In the genomic region with DNA sequence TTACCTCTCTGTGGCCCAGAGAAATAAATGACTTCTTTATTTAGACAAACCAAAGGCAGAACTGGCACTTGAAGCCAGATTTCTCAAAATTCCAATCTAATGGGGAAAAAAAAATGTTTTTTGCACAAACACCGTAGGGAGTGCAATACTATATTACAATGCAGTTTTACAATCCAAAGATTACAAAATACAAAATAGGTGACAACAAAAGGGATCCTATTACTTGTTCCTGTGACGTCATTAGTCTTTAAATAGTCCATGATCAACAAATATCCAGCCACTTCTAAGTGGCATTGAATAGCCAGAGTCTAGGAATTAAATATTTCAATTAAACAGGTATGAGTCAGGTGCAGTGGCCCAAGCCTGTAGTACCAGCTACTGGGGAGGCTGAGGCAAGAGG, we compare ENCODE assay signal across 8 cellular contexts. TPM values are rescaled to one million over a fixed set of nuclear protein-coding genes. Genes with fewer than 3 reads are reported as not detected.
DNase-seq lines count a peak whose midpoint lies in the region; ATAC-seq, FAIRE-seq and TF ChIP-seq lines count a peak whose summit lies in the region.
"Had no signal": no experiment of that assay in that cellular context is flagged by ENCODE, and none has a peak within 500 bp of the region (broad histone marks: within the 10 kb centered on the region; RNA-seq: fewer than 3 reads in every experiment).

No MANE protein-coding gene starts in this region.

- no peaks in the 10 kb centered on the region for H3K9me1 ChIP-seq in endothelial cell of umbilical vein (replicated peaks; ENCODE audit: control insufficient read depth, extremely low read depth, insufficient read depth, low read length)

- H2AFZ ChIP-seq in H9 (ENCODE audit: low read length) = no peak overlapping the region
- H2AFZ ChIP-seq in PC-3 (ENCODE audit: low read length) = peak overlapping the region; percentile 97; the same call in 1 of the 2 replicates
- peak overlapping the region; percentile 97 for H2AFZ ChIP-seq in endothelial cell of umbilical vein (ENCODE audit: low read depth, low read length)

- no peak for TF ChIP-seq EP300 in suprapubic skin (IDR thresholded peaks at IDR 0.05)

- 0 out of 2 replicates have a peak, but pooled peaks cover 3% of the 10 kb centered on the region for H3K79me2 ChIP-seq in H9 (ENCODE audit: insufficient read depth, low read length)
- peaks cover 18% of the 10 kb centered on the region for H3K79me2 ChIP-seq in PC-3 (ENCODE audit: low read length)
- H3K79me2 ChIP-seq in endothelial cell of umbilical vein (ENCODE audit: control insufficient read depth, insufficient read depth, low read length) = peaks cover 19% of the 10 kb centered on the region

- no peaks in the 10 kb centered on the region; a peak in 1 of 5 replicates for H3K9me3 Mint-ChIP-seq in H9

- no peak for ATAC-seq in PC-3
- ATAC-seq in gastrocnemius medialis = no peak
- no peak for ATAC-seq in aorta (ENCODE audit: low FRiP score)
- no peak for ATAC-seq in GM19463 (IDR thresholded peaks at IDR 0.05; ENCODE audit: unreplicated experiment)

- no peaks in the 10 kb centered on the region for H3K36me3 Mint-ChIP-seq in H9 (ENCODE audit: insufficient read depth in 1 of 3, low read depth in 3 of 3)

- no peak overlapping the region for H3K56ac ChIP-seq in H9 (ENCODE audit: insufficient read length, low read depth, low read length)

- TF ChIP-seq CTCF in H9 (conservative IDR thresholded peaks at IDR 0.05) = no peak
- no peak for TF ChIP-seq CTCF in PC-3 (conservative IDR thresholded peaks at IDR 0.05; ENCODE audit: low read depth, low read length)
- no peak for TF ChIP-seq CTCF in endothelial cell of umbilical vein (IDR thresholded peaks at IDR 0.05; ENCODE audit: extremely low read depth in 1 of 2, insufficient read depth in 1 of 2, low read depth in 1 of 2, low read length in 2 of 2)
- TF ChIP-seq CTCF in gastrocnemius medialis (IDR thresholded peaks at IDR 0.05 in 4 of 5, conservative IDR thresholded peaks at IDR 0.05 in 1 of 5) = no peak
- no peak for TF ChIP-seq CTCF in suprapubic skin (IDR thresholded peaks at IDR 0.05)

- no peak overlapping the region for H4K91ac ChIP-seq in H9 (ENCODE audit: insufficient read length, low read depth, low read length)

- H3K9me3 ChIP-seq in H9 (ENCODE audit: control insufficient read depth, low read depth, low read length) (no peaks in the 10 kb centered on the region), PC-3 (ENCODE audit: low read length) (no peaks in the 10 kb centered on the region), endothelial cell of umbilical vein (replicated peaks; ENCODE audit: control insufficient read depth, insufficient read depth, low read length) (no peaks in the 10 kb centered on the region), gastrocnemius medialis (no peaks in the 10 kb centered on the region), aorta (ENCODE audit: control insufficient read depth, low read length) (no peaks in the 10 kb centered on the region), suprapubic skin (no peaks in the 10 kb centered on the region)

- H2AK5ac ChIP-seq in H9 (ENCODE audit: insufficient read length, low read length) = no peak overlapping the region

- no peak overlapping the region for H3K18ac ChIP-seq in H9 (ENCODE audit: insufficient read length, low read depth, low read length)

- POLR2A ChIA-PET in PC-3 (lab: Charles Lee; ENCODE audit: unreplicated experiment) (no interaction called here), endothelial cell of umbilical vein (lab: Charles Lee) (interaction anchor here (1.6 kb wide), 1 partner anchor 39 kb away, joined by 6 read pairs; a partner anchor contains a TSS)

- no peak overlapping the region for H2BK20ac ChIP-seq in H9 (ENCODE audit: low read depth, low read length, poor library complexity, severe bottlenecking)

- peaks cover 14% of the 10 kb centered on the region for H3K23me2 ChIP-seq in H9 (ENCODE audit: insufficient read length, low read depth, low read length, poor library complexity, severe bottlenecking)

- H2BK15ac ChIP-seq in H9 (ENCODE audit: low read depth, low read length) = no peak overlapping the region

- intact Hi-C loops in PC-3 (cut with micrococcal nuclease) = no loop called here
- intact Hi-C loops in endothelial cell of umbilical vein (cut with micrococcal nuclease) = loop anchor here (5.0 kb wide), 1 partner anchor 40 kb away; a partner anchor contains a TSS
- intact Hi-C loops in gastrocnemius medialis (cut with DNase I; ENCODE audit: low total_unique reads) = loop anchor here (5.0 kb wide), 1 partner anchor 145 kb away; no protein-coding TSS in a partner anchor
- intact Hi-C loops in aorta (cut with DNase I) = loop anchor here (5.0 to 10.0 kb wide), 2 partner anchors 310 to 463 kb away; no protein-coding TSS in a partner anchor

- no peak overlapping the region for H4K5ac ChIP-seq in H9 (ENCODE audit: insufficient read length, low read depth, low read length)

- peaks cover 12% of the 10 kb centered on the region for H3K27me3 Mint-ChIP-seq in H9 (ENCODE audit: low read depth)

- H3K4ac ChIP-seq in H9 (ENCODE audit: low read depth, low read length) = no peak overlapping the region

- BruUV-seq in PC-3 (replicated peaks; lab: Mats Ljungman, UMichigan) (no TSS peak), endothelial cell of umbilical vein (replicated peaks; lab: Mats Ljungman, UMichigan) (no TSS peak)

- H3K4me3 ChIP-seq in PC-3 (ENCODE audit: low read length) (peak overlapping the region; percentile 80; the same call in 1 of the 2 replicates), endothelial cell of umbilical vein (replicated peaks in 1 of 3; ENCODE audit: insufficient read depth in 1 of 3, low read depth in 1 of 3, low read length in 3 of 3) (peak overlapping the region in 1 of 3 experiments; percentile 77), gastrocnemius medialis (no peak overlapping the region), aorta (ENCODE audit: low read length in 2 of 2) (no peak overlapping the region), suprapubic skin (no peak overlapping the region)

- peak overlapping the region; percentile 82 for H3K4me2 ChIP-seq in H9 (ENCODE audit: insufficient read depth, insufficient read length, low read length)
- H3K4me2 ChIP-seq in PC-3 (ENCODE audit: low read length) = peak overlapping the region; percentile 85
- H3K4me2 ChIP-seq in endothelial cell of umbilical vein (ENCODE audit: insufficient read depth, low read length) = peak overlapping the region; percentile 98

- H3K4me1 Mint-ChIP-seq in H9 = peaks cover 46 to 49% of the 10 kb centered on the region in 2 experiments

- H3F3A ChIP-seq in PC-3 (ENCODE audit: low read length, unreplicated experiment) = no peaks in the 10 kb centered on the region

- H3K4me1 ChIP-seq in H9 (ENCODE audit: insufficient read depth, low read length) = peaks cover 8% of the 10 kb centered on the region
- peaks cover 29% of the 10 kb centered on the region for H3K4me1 ChIP-seq in PC-3 (ENCODE audit: insufficient read depth, low read length)
- peaks cover 27% of the 10 kb centered on the region for H3K4me1 ChIP-seq in endothelial cell of umbilical vein (ENCODE audit: control insufficient read depth, extremely low read depth, insufficient read depth, low read length)
- peaks cover 19 to 31% of the 10 kb centered on the region in 2 donors for H3K4me1 ChIP-seq in gastrocnemius medialis
- H3K4me1 ChIP-seq in aorta (ENCODE audit: control insufficient read depth in 1 of 2, insufficient read depth in 2 of 2, low read length in 2 of 2) = no peaks in the 10 kb centered on the region
- peaks cover 36% of the 10 kb centered on the region for H3K4me1 ChIP-seq in suprapubic skin

- in situ Hi-C loops in gastrocnemius medialis (cut with MboI; ENCODE audit: low sequenced_read_pairs in 4 of 4) = loop anchor here (5.0 to 10.0 kb wide), 4 partner anchors 240 to 295 kb away; no protein-coding TSS in a partner anchor

- H4K8ac ChIP-seq in H9 (replicated peaks; ENCODE audit: insufficient read length, low read depth, low read length) = no peak overlapping the region

- no peak for TF ChIP-seq POLR2A in endothelial cell of umbilical vein (IDR thresholded peaks at IDR 0.05; ENCODE audit: low read depth, low read length)
- TF ChIP-seq POLR2A in gastrocnemius medialis (IDR thresholded peaks at IDR 0.05) = no peak
- no peak for TF ChIP-seq POLR2A in suprapubic skin (IDR thresholded peaks at IDR 0.05)

- FAIRE-seq in endothelial cell of umbilical vein (lab: Jason Lieb, UNC) = no peak

- no peaks in the 10 kb centered on the region for H3K79me1 ChIP-seq in H9 (ENCODE audit: insufficient read depth, low read depth, low read length, poor library complexity, severe bottlenecking)

- H3K27me3 ChIP-seq in H9 (ENCODE audit: insufficient read depth, low read length) (peaks cover 2% of the 10 kb centered on the region; the same call in 1 of the 2 replicates), PC-3 (ENCODE audit: low read length) (no peaks in the 10 kb centered on the region), endothelial cell of umbilical vein (ENCODE audit: control insufficient read depth in 2 of 2, insufficient read depth in 2 of 2, low read length in 2 of 2) (no peaks in the 10 kb centered on the region), gastrocnemius medialis (no peaks in the 10 kb centered on the region), aorta (ENCODE audit: control insufficient read depth in 1 of 2, insufficient read depth in 2 of 2, low read length in 1 of 2) (no peaks in the 10 kb centered on the region), suprapubic skin (no peaks in the 10 kb centered on the region)

- peak overlapping the region in 1 of 2 experiments; percentile 82; a peak in 1 of 5 replicates for H3K4me3 Mint-ChIP-seq in H9

- no peaks in the 10 kb centered on the region for H3K36me3 ChIP-seq in PC-3 (ENCODE audit: low read depth, low read length)
- no peaks in the 10 kb centered on the region for H3K36me3 ChIP-seq in endothelial cell of umbilical vein (ENCODE audit: control insufficient read depth in 2 of 2, extremely low read depth in 1 of 2, insufficient read depth in 2 of 2, low read length in 2 of 2)
- no peaks in the 10 kb centered on the region for H3K36me3 ChIP-seq in gastrocnemius medialis
- no peaks in the 10 kb centered on the region for H3K36me3 ChIP-seq in aorta (ENCODE audit: control insufficient read depth in 1 of 2, insufficient read depth in 2 of 2, low read length in 1 of 2)
- no peaks in the 10 kb centered on the region for H3K36me3 ChIP-seq in suprapubic skin

- H3K27ac ChIP-seq in H9 (ENCODE audit: insufficient read length, low read depth, low read length) = no peak overlapping the region
- peak overlapping the region; percentile 82 for H3K27ac ChIP-seq in PC-3 (ENCODE audit: low read length)
- peak overlapping the region; percentile 94 for H3K27ac ChIP-seq in endothelial cell of umbilical vein (ENCODE audit: insufficient read depth, low read depth, low read length)
- H3K27ac ChIP-seq in gastrocnemius medialis = peak overlapping the region; percentile 72 to 89 (median 78)
- no peak overlapping the region for H3K27ac ChIP-seq in aorta (ENCODE audit: low read depth in 1 of 2, low read length in 2 of 2)
- no peak overlapping the region for H3K27ac ChIP-seq in suprapubic skin

- DNase-seq in H9 (no peak), PC-3 (no peak), endothelial cell of umbilical vein (ENCODE audit: low read depth, low spot score) (no peak), gastrocnemius medialis (no peak), aorta (no peak), suprapubic skin (ENCODE audit: low spot score in 2 of 2) (no peak)
- DNase-seq: NCI-H1105 had no signal

- CTCF ChIA-PET in PC-3 (lab: Charles Lee) (no interaction called here), endothelial cell of umbilical vein (lab: Charles Lee) (interaction anchor here (0.9 to 7.5 kb wide), 7 partner anchors 11 to 444 kb away, joined by 3 to 179 read pairs (median 4); no protein-coding TSS in a partner anchor)

- dilution Hi-C loops in endothelial cell of umbilical vein (cut with MboI; ENCODE audit: extremely low pct_ligation_motif_present, low sequenced_read_pairs) = loop anchor here (25.0 kb wide), 1 partner anchor 280 kb away; no protein-coding TSS in a partner anchor

- no peak overlapping the region for H3K14ac ChIP-seq in H9 (ENCODE audit: insufficient read depth, low read length)

- H2BK12ac ChIP-seq in H9 (ENCODE audit: insufficient read length, low read depth, low read length) = no peak overlapping the region

- no peak overlapping the region for H3T11ph ChIP-seq in H9 (ENCODE audit: low read length)

- no peak overlapping the region for H3K23ac ChIP-seq in H9 (ENCODE audit: insufficient read length, low read depth, low read length)

- peak overlapping the region; percentile 97 to 100 (median 98); a peak in 4 of 7 replicates for H3K27ac Mint-ChIP-seq in H9

- WGBS in H9 (ENCODE audit: extremely low coverage, insufficient read length, low lambda C conversion rate) = no CpG with 5 or more reads among the region's 2 CpGs
- WGBS in aorta, 2 donors = 21 to 53% methylated on average over 2 of the region's 2 CpGs
- 80% methylated on average over 2 of the region's 2 CpGs for WGBS in suprapubic skin

- no peaks in the 10 kb centered on the region for H4K20me1 ChIP-seq in H9 (ENCODE audit: control insufficient read depth, insufficient read depth, insufficient read length)
- peaks cover 5% of the 10 kb centered on the region; the same call in 1 of the 2 replicates for H4K20me1 ChIP-seq in PC-3 (ENCODE audit: low read length)
- H4K20me1 ChIP-seq in endothelial cell of umbilical vein (replicated peaks; ENCODE audit: control insufficient read depth, extremely low read depth, insufficient read depth, low read length) = no peaks in the 10 kb centered on the region

- no peak overlapping the region for H2BK120ac ChIP-seq in H9 (ENCODE audit: low read depth, low read length, poor library complexity, severe bottlenecking)

- no peak overlapping the region for H2BK5ac ChIP-seq in H9 (ENCODE audit: insufficient read length, low read length)

- H3K9me2 ChIP-seq in PC-3 (replicated peaks; ENCODE audit: low read length) = no peaks in the 10 kb centered on the region

- H3K9ac ChIP-seq in H9 (ENCODE audit: extremely low read depth, insufficient read length, low read length) (no peak overlapping the region), PC-3 (ENCODE audit: low read length) (peak overlapping the region; percentile 87), endothelial cell of umbilical vein (replicated peaks; ENCODE audit: extremely low read depth, insufficient read depth, low read length) (peak overlapping the region; percentile 96)

RNA-seq across cellular contexts. Expression of a gene that starts 3.0 kb away (rescaled TPM):
- total RNA-seq in H9 (2021) (36.3 and 39.6 TPM in 2 replicates), PC-3 (2014; rRNA removed) (24.7 and 26.7 TPM in 2 replicates), endothelial cell of umbilical vein (124 and 162 TPM in 2 replicates), gastrocnemius medialis (10 to 100 TPM; 14.3 to 20.5 (median 14.5) TPM), aorta (100 to 1,000 TPM in 1 of 2 donors, 10 to 100 TPM in 1; 99.8 to 101 TPM), suprapubic skin (10 to 100 TPM; 42.4 to 95.8 (median 51.3) TPM)
- polyA plus RNA-seq in endothelial cell of umbilical vein (66.7 and 79.8 TPM in 2 replicates), aorta (10 to 100 TPM; 22.7 to 28.9 TPM)
- 76.8 and 80.8 TPM in 2 replicates for polyA plus RNA-seq in endothelial cell of umbilical vein (2011; cell fraction: cytosol; rRNA removed)
- polyA plus RNA-seq in endothelial cell of umbilical vein (2011; cell fraction: nucleus; rRNA removed) = 189 and 206 TPM in 2 replicates
- polyA plus RNA-seq in endothelial cell of umbilical vein (2012) = 103 and 128 TPM in 2 replicates
- polyA minus RNA-seq in endothelial cell of umbilical vein = 174 and 191 TPM in 2 replicates
- 6.2 TPM for polyA minus RNA-seq in endothelial cell of umbilical vein (2011; cell fraction: cytosol; rRNA and poly(A)+ RNA removed)
- polyA minus RNA-seq in endothelial cell of umbilical vein (2011; cell fraction: nucleus; rRNA and poly(A)+ RNA removed) = 240 and 313 TPM in 2 replicates

RNA-seq across cellular contexts. Expression of a gene that starts 39.4 kb away (rescaled TPM):
- total RNA-seq in H9 (2021) (513 and 522 TPM in 2 replicates), PC-3 (2014; rRNA removed) (0.63 and 1.8 TPM in 2 replicates), endothelial cell of umbilical vein (328 and 501 TPM in 2 replicates), gastrocnemius medialis (100 to 1,000 TPM in 2 of 4 donors, 10 to 100 TPM in 2; 24.8 to 176 (median 71.0) TPM), aorta (10 to 100 TPM; 37.5 to 49.2 TPM), suprapubic skin (10 to 100 TPM in 1 of 4 donors, 1 to 10 TPM in 3; 2.1 to 13.8 (median 4.8) TPM)
- polyA plus RNA-seq in endothelial cell of umbilical vein (915 and 1,128 TPM in 2 replicates), aorta (100 to 1,000 TPM in 1 of 2 donors, 10 to 100 TPM in 1; 85.1 to 110 TPM)
- polyA plus RNA-seq in endothelial cell of umbilical vein (2011; cell fraction: cytosol; rRNA removed) = 796 and 883 TPM in 2 replicates
- polyA plus RNA-seq in endothelial cell of umbilical vein (2011; cell fraction: nucleus; rRNA removed) = 1,314 and 1,532 TPM in 2 replicates
- 549 and 657 TPM in 2 replicates for polyA plus RNA-seq in endothelial cell of umbilical vein (2012)
- polyA minus RNA-seq in endothelial cell of umbilical vein = 243 and 281 TPM in 2 replicates
- polyA minus RNA-seq in endothelial cell of umbilical vein (2011; cell fraction: cytosol; rRNA and poly(A)+ RNA removed) = not detected
- polyA minus RNA-seq in endothelial cell of umbilical vein (2011; cell fraction: nucleus; rRNA and poly(A)+ RNA removed) = 91.5 and 114 TPM in 2 replicates

Comparison
In these comparisons a context has a peak if more than half of its experiments do, and no peak if none do; other contexts are left out.
1. H3K27ac ChIP-seq: peak in PC-3 (single experiment), endothelial cell of umbilical vein (single experiment) and gastrocnemius medialis (4 of 4); none in H9 (single experiment), aorta (0 of 2) and suprapubic skin (single experiment).
2. Peak in every context shown above with its lines, with median percentiles within 50 percentile points of each other: H3K4me2 ChIP-seq.